In genomic region chr21:17578162-17578561, GRCh38 we compare ENCODE assay signal across 15 cellular contexts.
"Had no signal": no experiment of that assay in that cellular context is flagged by ENCODE, and none has a peak within 500 bp of the region (broad histone marks: within the 10 kb centered on the region; RNA-seq: fewer than 3 reads in every experiment).

No MANE protein-coding gene starts in this region.

- H3K27me3 Mint-ChIP-seq: type B pancreatic cell had no signal

- H3K4me3 Mint-ChIP-seq: endodermal cell, natural killer cell, neural crest cell, type B pancreatic cell had no signal

- H3K27ac ChIP-seq: coronary artery, heart right ventricle, right atrium auricular region, thyroid gland had no signal

- H3K4me3 ChIP-seq: coronary artery, heart right ventricle, right atrium auricular region, thyroid gland had no signal

- H3K27me3 ChIP-seq: heart right ventricle, right atrium auricular region, thyroid gland had no signal

- H3K36me3 Mint-ChIP-seq: natural killer cell had no signal

- H3K4me1 ChIP-seq: right atrium auricular region, thyroid gland had no signal

- H3K4me1 Mint-ChIP-seq: natural killer cell, neural crest cell had no signal

- H3K27ac Mint-ChIP-seq: endodermal cell, natural killer cell, type B pancreatic cell had no signal

- H3K36me3 ChIP-seq: heart right ventricle, right atrium auricular region, thyroid gland had no signal

- H3K9me3 ChIP-seq: heart right ventricle, right atrium auricular region, thyroid gland had no signal

- ATAC-seq: heart right ventricle, left lobe of liver, natural killer cell had no signal

- DNase-seq: effector CD4-positive, alpha-beta T cell; endodermal cell; heart right ventricle; hypothalamus; kidney glomerular epithelial cell; natural killer cell; stimulated activated CD4-positive, alpha-beta T cell treated with anti-CD3 and anti-CD28 coated beads, Interleukin-12 subunit alpha, Interleukin-12 subunit beta, amount 100 ng/mL, for 4 hours; stimulated activated CD4-positive, alpha-beta T cell treated with anti-CD3 and anti-CD28 coated beads, Interleukin-2, amount 100 ng/mL, for 48 hours; stimulated activated naive CD4-positive, alpha-beta T cell treated with Interleukin-2 at 50 U/mL for 16 hours; thyroid gland had no signal

- H3K9me3 Mint-ChIP-seq: endodermal cell, natural killer cell, neural crest cell, type B pancreatic cell had no signal
